ENCODE assay signal across 8 cellular contexts in genomic region chr11:61580292-61580888, GRCh38. TPM values are rescaled to one million over a fixed set of nuclear protein-coding genes. Genes with fewer than 3 reads are reported as not detected.
DNase-seq lines count a peak whose midpoint lies in the region; ATAC-seq and TF ChIP-seq lines count a peak whose summit lies in the region.

No MANE protein-coding gene starts in this region.

- H3K4me3 ChIP-seq in esophagus (ENCODE audit: low read depth in 1 of 2, low read length in 2 of 2): peak overlapping the region; percentile 35 to 61
- H3K4me3 ChIP-seq in psoas muscle: peak overlapping the region; percentile 66

- H3K27me3 ChIP-seq in esophagus (ENCODE audit: control insufficient read depth in 1 of 2, insufficient read depth in 2 of 2, low read length in 2 of 2): peaks cover 0 to 9% of the 10 kb centered on the region in 2 donors
- no peaks in the 10 kb centered on the region for H3K27me3 ChIP-seq in psoas muscle (ENCODE audit: insufficient read depth in 3 of 3, low read length in 2 of 3)

- TF ChIP-seq CTCF in psoas muscle (IDR thresholded peaks at IDR 0.05): no peak

- DNase-seq in HuH-7.5 (ENCODE audit: low spot score): peak; percentile 93
- no peak for DNase-seq in psoas muscle
- DNase-seq in NCI-H524 treated with DMSO at 0.1 percent for 48 hours (lab: John Stamatoyannopoulos, UW): no peak
- DNase-seq in activated CD4-positive, alpha-beta T cell treated with anti-CD3 and anti-CD28 coated beads for 4 hours: no peak
- no peak for DNase-seq in posterior cingulate gyrus

- H3K36me3 ChIP-seq in esophagus (ENCODE audit: control insufficient read depth in 2 of 2, insufficient read depth in 2 of 2, low read length in 1 of 2) (no peaks in the 10 kb centered on the region), psoas muscle (ENCODE audit: insufficient read depth in 1 of 2, low read depth in 1 of 2) (no peaks in the 10 kb centered on the region)

- H3K9me3 ChIP-seq in esophagus (ENCODE audit: control insufficient read depth in 2 of 2, insufficient read depth in 1 of 2, low read depth in 1 of 2, low read length in 1 of 2) (no peaks in the 10 kb centered on the region), psoas muscle (no peaks in the 10 kb centered on the region)

- ATAC-seq in GM18511 (IDR thresholded peaks at IDR 0.05; ENCODE audit: unreplicated experiment) (peak; percentile 10), psoas muscle (no peak), GM19395 (IDR thresholded peaks at IDR 0.05; ENCODE audit: unreplicated experiment) (no peak)

- intact Hi-C loops in psoas muscle (cut with DNase I) (loop anchor here in 1 of 2 donors (2.0 to 5.0 kb wide), 2 partner anchors 48 to 152 kb away; no protein-coding TSS in a partner anchor), posterior cingulate gyrus (cut with DNase I) (no loop called here)

- 2 to 3% methylated on average over 33 to 59 of the region's 59 CpGs for WGBS in esophagus, 2 donors
- WGBS in psoas muscle, 3 donors: 2 to 5% (median 5%) methylated on average over 34 to 59 of the region's 59 CpGs

- H3K4me1 ChIP-seq in esophagus (ENCODE audit: control insufficient read depth in 2 of 2, insufficient read depth in 2 of 2, low read length in 1 of 2) (peaks cover 6 to 7% of the 10 kb centered on the region in 2 donors), psoas muscle (no peaks in the 10 kb centered on the region)

- H3K27ac ChIP-seq in esophagus (ENCODE audit: low read depth in 2 of 2, low read length in 1 of 2) (no peak overlapping the region), psoas muscle (no peak overlapping the region)

RNA-seq across cellular contexts. Expression of gene SYT7, which starts 0.5 kb away (rescaled TPM):
- 1 to 10 TPM; 1.3 to 2.2 TPM for polyA plus RNA-seq in esophagus
- 1 to 10 TPM; 1.9 to 2.8 (median 2.1) TPM for total RNA-seq in psoas muscle
- polyA plus RNA-seq in psoas muscle: 1 to 10 TPM in 2 of 3 donors, under 1 TPM in 1; 0.96 to 3.5 (median 1.4) TPM
